Comparison of ENCODE assay signal across 13 cellular contexts in genomic region chr11:61133145-61133544, GRCh38. TPM values are rescaled to one million over a fixed set of nuclear protein-coding genes. Genes with fewer than 3 reads are reported as not detected.
DNase-seq lines count a peak whose midpoint lies in the region; ATAC-seq, FAIRE-seq and TF ChIP-seq lines count a peak whose summit lies in the region.
"Had no signal": no experiment of that assay in that cellular context is flagged by ENCODE, and none has a peak within 500 bp of the region (broad histone marks: within the 10 kb centered on the region; RNA-seq: fewer than 3 reads in every experiment).

No MANE protein-coding gene starts in this region.

- ATAC-seq in RWPE2 (ENCODE audit: low read depth) (no peak), HG03159 (IDR thresholded peaks at IDR 0.05; ENCODE audit: unreplicated experiment) (no peak), GM19035 (IDR thresholded peaks at IDR 0.05; ENCODE audit: unreplicated experiment) (no peak)

- intact Hi-C loops in kidney (cut with DNase I) = no loop called here
- intact Hi-C loops in spleen (cut with DNase I; ENCODE audit: low total_unique reads) = no loop called here

- peak overlapping the region in 10 of 11 experiments; percentile 3 to 82 (median 64); a peak in 17 of 22 replicates for H3K4me2 ChIP-seq in BLaER1 treated with 17β-estradiol and CSF1 and Interleukin-3, amounts not matched to agents 10 nM and 100 nM

- DNase-seq in RWPE2 (ENCODE audit: low spot score) (peak; percentile 24), kidney (peak; percentile 15), spleen (peak; percentile 17), cerebellar nuclear complex (lab: John Stamatoyannopoulos, UW) (no peak)
- DNase-seq: Caco-2; CD8-positive, alpha-beta memory T cell; DMS53; GF-D8 had no signal

- peaks cover 49 to 98% (median 68%) of the 10 kb centered on the region in 11 experiments for H4K20me1 ChIP-seq in BLaER1 treated with 17β-estradiol and CSF1 and Interleukin-3, amounts not matched to agents 10 nM and 100 nM

- TF ChIP-seq CTCF in RWPE2 (IDR thresholded peaks at IDR 0.05; ENCODE audit: poor library complexity, severe bottlenecking) (no peak), kidney (IDR thresholded peaks at IDR 0.05; ENCODE audit: borderline replicate concordance, extremely low read depth, insufficient read depth) (no peak), spleen (IDR thresholded peaks at IDR 0.05 in 8 of 11, conservative IDR thresholded peaks at IDR 0.05 in 3 of 11) (no peak)

- FAIRE-seq in kidney (lab: Jason Lieb, UNC) = no peak
- FAIRE-seq: A204.1 had no signal

- peaks cover 30 to 71% (median 50%) of the 10 kb centered on the region in 10 experiments for H3K4me1 ChIP-seq in BLaER1 treated with 17β-estradiol and CSF1 and Interleukin-3, amounts not matched to agents 10 nM and 100 nM
- no peaks in the 10 kb centered on the region for H3K4me1 ChIP-seq in RWPE2 (ENCODE audit: insufficient read depth, poor library complexity, severe bottlenecking)
- peaks cover 0 to 10% of the 10 kb centered on the region in 2 donors for H3K4me1 ChIP-seq in kidney (ENCODE audit: control insufficient read depth in 1 of 2, insufficient read depth in 1 of 2, low read depth in 1 of 2, low read length in 2 of 2)
- peaks cover 6 to 25% (median 14%) of the 10 kb centered on the region in 6 donors for H3K4me1 ChIP-seq in spleen

- peaks cover 0 to 13% (median 4%) of the 10 kb centered on the region in 11 experiments; a peak in 8 of 22 replicates for H3K27me3 ChIP-seq in BLaER1 treated with 17β-estradiol and CSF1 and Interleukin-3, amounts not matched to agents 10 nM and 100 nM
- no peaks in the 10 kb centered on the region for H3K27me3 ChIP-seq in RWPE2 (ENCODE audit: insufficient read depth, poor library complexity, severe bottlenecking)
- no peaks in the 10 kb centered on the region for H3K27me3 ChIP-seq in spleen (replicated peaks in 1 of 7)

- H3K4me3 ChIP-seq in BLaER1 treated with 17β-estradiol and CSF1 and Interleukin-3, amounts not matched to agents 10 nM and 100 nM = no peak overlapping the region
- H3K4me3 ChIP-seq in RWPE2 (ENCODE audit: severe bottlenecking) (no peak overlapping the region), kidney (ENCODE audit: low read length in 2 of 2) (no peak overlapping the region), spleen (no peak overlapping the region)

- H3K36me3 ChIP-seq in BLaER1 treated with 17β-estradiol and CSF1 and Interleukin-3, amounts not matched to agents 10 nM and 100 nM = peaks cover 0 to 89% (median 0%) of the 10 kb centered on the region in 11 experiments; a peak in 11 of 22 replicates
- 0 out of 2 replicates have a peak, but pooled peaks cover 2% of the 10 kb centered on the region for H3K36me3 ChIP-seq in RWPE2 (ENCODE audit: low read depth)
- H3K36me3 ChIP-seq in kidney (ENCODE audit: control insufficient read depth in 1 of 2, insufficient read depth in 2 of 2, low read length in 2 of 2) = peaks cover 8 to 13% of the 10 kb centered on the region in 2 donors
- peaks cover 0 to 79% (median 38%) of the 10 kb centered on the region in 6 donors for H3K36me3 ChIP-seq in spleen

- no peak overlapping the region; a peak in 2 of 22 replicates for H3K9ac ChIP-seq in BLaER1 treated with 17β-estradiol and CSF1 and Interleukin-3, amounts not matched to agents 10 nM and 100 nM
- H3K9ac ChIP-seq in kidney (ENCODE audit: low read length in 2 of 2) = no peak overlapping the region

- no peaks in the 10 kb centered on the region for H3K9me3 ChIP-seq in BLaER1 treated with 17β-estradiol and CSF1 and Interleukin-3, amounts not matched to agents 10 nM and 100 nM (replicated peaks in 1 of 11)
- H3K9me3 ChIP-seq in RWPE2 (ENCODE audit: severe bottlenecking) (no peaks in the 10 kb centered on the region), kidney (ENCODE audit: control insufficient read depth in 1 of 2, low read length in 2 of 2) (no peaks in the 10 kb centered on the region), spleen (no peaks in the 10 kb centered on the region)
- H3K9me3 ChIP-seq: Caco-2 had no signal

- TF ChIP-seq POLR2A in spleen (IDR thresholded peaks at IDR 0.05) = no peak

- no peak overlapping the region for H3K27ac ChIP-seq in BLaER1 treated with 17β-estradiol and CSF1 and Interleukin-3, amounts not matched to agents 10 nM and 100 nM
- H3K27ac ChIP-seq in RWPE2 (ENCODE audit: poor library complexity, severe bottlenecking) (no peak overlapping the region), kidney (ENCODE audit: low read depth in 2 of 2, low read length in 2 of 2) (no peak overlapping the region), spleen (no peak overlapping the region)

- WGBS in spleen, 5 donors = 79 to 93% (median 87%) methylated on average over 7 of the region's 7 CpGs

RNA-seq across cellular contexts. Expression of gene VPS37C, which starts 28.1 kb away (rescaled TPM):
- 31.8 TPM for total RNA-seq in kidney
- 13.9 TPM for polyA plus RNA-seq in kidney (ENCODE audit: insufficient read depth, low read depth, low replicate concordance)
- total RNA-seq in spleen = 10 to 100 TPM; 15.7 to 32.3 (median 23.5) TPM
- polyA plus RNA-seq in spleen = 10 to 100 TPM in 1 of 3 donors, 1 to 10 TPM in 2; 6.1 to 15.9 (median 8.9) TPM

RNA-seq across cellular contexts. Expression of gene CD5, which starts 30.9 kb away (rescaled TPM):
- total RNA-seq in kidney (2.9 TPM), spleen (10 to 100 TPM in 6 of 7 donors, 1 to 10 TPM in 1; 9.2 to 27.4 (median 18.3) TPM)
- polyA plus RNA-seq in kidney (ENCODE audit: insufficient read depth, low read depth, low replicate concordance) (0.26 TPM), spleen (1 to 10 TPM; 2.7 to 6.3 (median 4.9) TPM)
- total RNA-seq: Caco-2, H4 had no signal

Comparison
In these comparisons a context has a peak if more than half of its experiments do, and no peak if none do; other contexts are left out.
1. DNase-seq: peak in RWPE2 (single experiment), kidney (single experiment) and spleen (single experiment); none in cerebellar nuclear complex (0 of 2).